In genomic region chr19:47226426-47227346, GRCh38 we compare ENCODE assay signal across 8 cellular contexts. TPM values are rescaled to one million over a fixed set of nuclear protein-coding genes. Genes with fewer than 3 reads are reported as not detected.
DNase-seq lines count a peak whose midpoint lies in the region; ATAC-seq and TF ChIP-seq lines count a peak whose summit lies in the region.

No MANE protein-coding gene starts in this region.

- DNase-seq in T-cell = peak in 15 of 34 experiments; percentile 14 to 52 (median 31)
- peak; percentile 74 for DNase-seq in choroid plexus epithelial cell (ENCODE audit: low read depth)
- peak; percentile 90 for DNase-seq in left lobe of liver (ENCODE audit: low spot score)
- DNase-seq in stimulated activated effector memory CD8-positive, alpha-beta T cell treated with anti-CD3 and anti-CD28 coated beads, Interleukin-12 subunit alpha, Interleukin-12 subunit beta, amount 100 ng/mL, for 72 hours (ENCODE audit: low spot score in 2 of 2) = peak; percentile 53 to 85
- no peak for DNase-seq in HPDE6-E6E7 (ENCODE audit: extremely low spot score)

- H3K4me1 ChIP-seq in DOHH2 (ENCODE audit: control insufficient read depth, low read length) = peaks cover 51% of the 10 kb centered on the region

- no peaks in the 10 kb centered on the region for H4K20me1 ChIP-seq in DOHH2 (ENCODE audit: control insufficient read depth, insufficient read depth, low read depth, low read length)

- ATAC-seq in GM21381 (IDR thresholded peaks at IDR 0.05; ENCODE audit: unreplicated experiment) = peak; percentile 5
- peak; percentile 4 to 13 (median 8) for ATAC-seq in T-cell (replicated peaks in 1 of 4)
- ATAC-seq in left lobe of liver = peak; percentile 67
- peak; percentile 20 for ATAC-seq in stimulated activated effector memory CD8-positive, alpha-beta T cell treated with anti-CD3 and anti-CD28 coated beads, Interleukin-12 subunit alpha, Interleukin-12 subunit beta, amount 100 ng/mL, for 72 hours

- H3K36me3 ChIP-seq in DOHH2 (ENCODE audit: control insufficient read depth, low read length) = peaks cover 10% of the 10 kb centered on the region

- H3K9me3 ChIP-seq in DOHH2 (ENCODE audit: control insufficient read depth, insufficient read depth, low read length) = no peaks in the 10 kb centered on the region

- TF ChIP-seq CTCF in DOHH2 (IDR thresholded peaks at IDR 0.05; ENCODE audit: low read depth, low read length, poor library complexity, severe bottlenecking) (peak; percentile 28), choroid plexus epithelial cell (conservative IDR thresholded peaks at IDR 0.05; ENCODE audit: low read depth, low read length) (no peak)

- H3K9me3 Mint-ChIP-seq in IgD-negative memory B cell = no peaks in the 10 kb centered on the region
- H3K9me3 Mint-ChIP-seq in T-cell = no peaks in the 10 kb centered on the region
- no peaks in the 10 kb centered on the region for H3K9me3 Mint-ChIP-seq in stimulated activated effector memory CD8-positive, alpha-beta T cell treated with anti-CD3 and anti-CD28 coated beads, Interleukin-12 subunit alpha, Interleukin-12 subunit beta, amount 100 ng/mL, for 72 hours

- H3K27me3 Mint-ChIP-seq in IgD-negative memory B cell (peaks cover 4% of the 10 kb centered on the region), T-cell (no peaks in the 10 kb centered on the region)

- peak overlapping the region; percentile 85 to 96 (median 89) for H3K27ac Mint-ChIP-seq in IgD-negative memory B cell
- peak overlapping the region; percentile 77 to 85 for H3K27ac Mint-ChIP-seq in T-cell
- H3K27ac Mint-ChIP-seq in stimulated activated effector memory CD8-positive, alpha-beta T cell treated with anti-CD3 and anti-CD28 coated beads, Interleukin-12 subunit alpha, Interleukin-12 subunit beta, amount 100 ng/mL, for 72 hours = peak overlapping the region; percentile 96

- peak overlapping the region; percentile 95 for H3K27ac ChIP-seq in DOHH2 (ENCODE audit: low read depth, low read length)

- CTCF ChIA-PET in T-cell (lab: Charles Lee) = interaction anchor here (0.6 to 3.5 kb wide), 10 partner anchors 16 to 81 kb away, joined by 3 to 38 read pairs (median 6); partner anchors contain the start of genes CCDC9 (in 1 of the 2) and INAFM1 (in 1 of the 2)

- H3F3A ChIP-seq in DOHH2 (ENCODE audit: control insufficient read depth, insufficient read depth) = peaks cover 24% of the 10 kb centered on the region

- H3K79me2 ChIP-seq in DOHH2 (ENCODE audit: control insufficient read depth, low read length) = peaks cover 5% of the 10 kb centered on the region; the same call in 1 of the 2 replicates

- H3K4me2 ChIP-seq in DOHH2 (ENCODE audit: low read length) = peak overlapping the region; percentile 99

- POLR2A ChIA-PET in T-cell (lab: Charles Lee) = interaction anchor here (0.6 to 0.9 kb wide), 2 partner anchors 15 to 17 kb away, joined by 3 to 6 read pairs; no protein-coding TSS in a partner anchor

- peaks cover 4% of the 10 kb centered on the region for H3K27me3 ChIP-seq in DOHH2 (ENCODE audit: control insufficient read depth, low read length)

- H3K4me1 Mint-ChIP-seq in IgD-negative memory B cell (peaks cover 8 to 16% (median 9%) of the 10 kb centered on the region in 3 donors), T-cell (peaks cover 17 to 20% (median 20%) of the 10 kb centered on the region in 3 donors)
- H3K4me1 Mint-ChIP-seq in stimulated activated effector memory CD8-positive, alpha-beta T cell treated with anti-CD3 and anti-CD28 coated beads, Interleukin-12 subunit alpha, Interleukin-12 subunit beta, amount 100 ng/mL, for 72 hours = peaks cover 17% of the 10 kb centered on the region

- no peaks in the 10 kb centered on the region for H3K36me3 Mint-ChIP-seq in IgD-negative memory B cell
- peaks cover 4% of the 10 kb centered on the region for H3K36me3 Mint-ChIP-seq in T-cell
- peaks cover 49% of the 10 kb centered on the region for H3K36me3 Mint-ChIP-seq in stimulated activated effector memory CD8-positive, alpha-beta T cell treated with anti-CD3 and anti-CD28 coated beads, Interleukin-12 subunit alpha, Interleukin-12 subunit beta, amount 100 ng/mL, for 72 hours

- H3K4me3 ChIP-seq in DOHH2 (ENCODE audit: low read length) = peak overlapping the region; percentile 79
- peak overlapping the region; percentile 97 for H3K4me3 ChIP-seq in choroid plexus epithelial cell (ENCODE audit: low read depth, low read length)

- H3K4me3 Mint-ChIP-seq in IgD-negative memory B cell = peak overlapping the region; percentile 80 to 91 (median 84)
- H3K4me3 Mint-ChIP-seq in T-cell = peak overlapping the region in 2 of 3 donors; percentile 74 to 77
- no peak overlapping the region for H3K4me3 Mint-ChIP-seq in stimulated activated effector memory CD8-positive, alpha-beta T cell treated with anti-CD3 and anti-CD28 coated beads, Interleukin-12 subunit alpha, Interleukin-12 subunit beta, amount 100 ng/mL, for 72 hours

- H3K9me2 ChIP-seq in DOHH2 (replicated peaks; ENCODE audit: control insufficient read depth, low read length) = no peaks in the 10 kb centered on the region

RNA-seq across cellular contexts. Expression of gene BBC3, which starts 4.3 kb away (rescaled TPM):
- 5.1 TPM for polyA plus RNA-seq in IgD-negative memory B cell
- 10 to 100 TPM; 20.0 to 48.6 (median 39.2) TPM for total RNA-seq in T-cell
- total RNA-seq in left lobe of liver = 2.7 TPM

RNA-seq across cellular contexts. Expression of gene CCDC9, which starts 29.6 kb away (rescaled TPM):
- polyA plus RNA-seq in IgD-negative memory B cell = 16.0 TPM
- total RNA-seq in T-cell (10 to 100 TPM; 40.4 to 57.2 (median 49.7) TPM), left lobe of liver (10.4 TPM)

RNA-seq across cellular contexts. Expression of gene INAFM1, which starts 48.0 kb away (rescaled TPM):
- polyA plus RNA-seq in IgD-negative memory B cell = 2.3 TPM
- total RNA-seq in T-cell = 10 to 100 TPM; 11.3 to 19.2 (median 15.6) TPM
- total RNA-seq in left lobe of liver = 5.6 TPM

Comparison
In these comparisons a context has a peak if more than half of its experiments do, and no peak if none do; other contexts are left out.
1. ATAC-seq: peak in every context shown above with its lines; median percentile 67 in left lobe of liver; 20 in stimulated activated effector memory CD8-positive, alpha-beta T cell treated with anti-CD3 and anti-CD28 coated beads, Interleukin-12 subunit alpha, Interleukin-12 subunit beta, amount 100 ng/mL, for 72 hours; 8 in T-cell; 5 in GM21381.